In genomic region chr5:139760066-139761056, GRCh38 we compare ENCODE assay signal across 15 cellular contexts. TPM values are rescaled to one million over a fixed set of nuclear protein-coding genes. Genes with fewer than 3 reads are reported as not detected.
DNase-seq lines count a peak whose midpoint lies in the region; ATAC-seq and TF ChIP-seq lines count a peak whose summit lies in the region.
"Had no signal": no experiment of that assay in that cellular context is flagged by ENCODE, and none has a peak within 500 bp of the region (broad histone marks: within the 10 kb centered on the region; RNA-seq: fewer than 3 reads in every experiment).

No MANE protein-coding gene starts in this region.

- H3K4me2 ChIP-seq in osteoblast (ENCODE audit: insufficient read depth, low read length): no peak overlapping the region

- H3K27me3 ChIP-seq in dorsolateral prefrontal cortex (no peaks in the 10 kb centered on the region), osteoblast (ENCODE audit: insufficient read depth, low read length) (peaks cover 39% of the 10 kb centered on the region), upper lobe of right lung (peaks cover 48% of the 10 kb centered on the region)

- H3K4me1 Mint-ChIP-seq in WTC11: peaks cover 64% of the 10 kb centered on the region

- ATAC-seq in WTC11: no peak
- ATAC-seq in upper lobe of right lung: no peak
- ATAC-seq: gastroesophageal sphincter, left lobe of liver had no signal

- peaks cover 78% of the 10 kb centered on the region for H3K27me3 Mint-ChIP-seq in WTC11 (ENCODE audit: low read depth)

- H3K27ac ChIP-seq in dorsolateral prefrontal cortex (peak overlapping the region in 56 of 59 donors; percentile 3 to 95 (median 75)), osteoblast (ENCODE audit: low read depth, low read length) (no peak overlapping the region), upper lobe of right lung (no peak overlapping the region)
- H3K27ac ChIP-seq: gastroesophageal sphincter, neutrophil had no signal

- no peaks in the 10 kb centered on the region for H3K9me3 Mint-ChIP-seq in WTC11

- no peak overlapping the region; the same call in 1 of the 2 replicates for H3K27ac Mint-ChIP-seq in WTC11

- H2AFZ ChIP-seq in osteoblast (ENCODE audit: low read length): no peak overlapping the region

- POLR2A ChIA-PET in WTC11 (lab: Charles Lee): interaction anchor here (0.5 to 0.6 kb wide), 2 partner anchors 18 to 287 kb away, joined by 3 to 9 read pairs; no protein-coding TSS in a partner anchor

- CTCF ChIA-PET in WTC11 (lab: Charles Lee): interaction anchor here (0.9 to 2.0 kb wide), 3 partner anchors 15 to 208 kb away, joined by 3 to 5 read pairs (median 4); no protein-coding TSS in a partner anchor

- H3K4me3 Mint-ChIP-seq in WTC11: no peak overlapping the region

- H4K20me1 ChIP-seq in osteoblast (ENCODE audit: insufficient read depth, low read length): peaks cover 2% of the 10 kb centered on the region

- TF ChIP-seq CTCF in dorsolateral prefrontal cortex (IDR thresholded peaks at IDR 0.05 in 54 of 56, conservative IDR thresholded peaks at IDR 0.05 in 2 of 56; ENCODE audit: low read depth in 1 of 56, partially characterized antibody in 56 of 56) (no peak), osteoblast (IDR thresholded peaks at IDR 0.05; ENCODE audit: extremely low read depth, low read depth, low read length) (no peak), WTC11 (IDR thresholded peaks at IDR 0.05) (no peak), upper lobe of right lung (IDR thresholded peaks at IDR 0.05) (no peak)

- no peaks in the 10 kb centered on the region for H3K79me2 ChIP-seq in osteoblast (ENCODE audit: insufficient read depth, low read length)

- H3K36me3 Mint-ChIP-seq in WTC11: no peaks in the 10 kb centered on the region

- peaks cover 12% of the 10 kb centered on the region for H3K4me1 ChIP-seq in osteoblast (ENCODE audit: insufficient read depth, low read length)
- H3K4me1 ChIP-seq in upper lobe of right lung: no peaks in the 10 kb centered on the region

- H3K36me3 ChIP-seq in osteoblast (ENCODE audit: insufficient read depth, low read length): no peaks in the 10 kb centered on the region
- no peaks in the 10 kb centered on the region for H3K36me3 ChIP-seq in upper lobe of right lung
- H3K36me3 ChIP-seq: gastroesophageal sphincter, neutrophil had no signal

- H3K4me3 ChIP-seq in dorsolateral prefrontal cortex: no peak overlapping the region
- H3K4me3 ChIP-seq in osteoblast (ENCODE audit: insufficient read depth, low read length): no peak overlapping the region
- no peak overlapping the region for H3K4me3 ChIP-seq in upper lobe of right lung
- H3K4me3 ChIP-seq: gastroesophageal sphincter had no signal

- intact Hi-C loops in dorsolateral prefrontal cortex (cut with DNase I) (loop anchor here (10.0 kb wide), 2 partner anchors 196 to 336 kb away; partner anchors contain the start of gene UBE2D2 (in 1 of the 2)), upper lobe of right lung (cut with DNase I) (loop anchor here (10.0 kb wide), 1 partner anchor 56 kb away; no protein-coding TSS in a partner anchor)

- no peaks in the 10 kb centered on the region for H3K9me3 ChIP-seq in osteoblast (ENCODE audit: low read depth, low read length)
- H3K9me3 ChIP-seq in upper lobe of right lung: no peaks in the 10 kb centered on the region
- H3K9me3 ChIP-seq: gastroesophageal sphincter, neutrophil had no signal

- DNase-seq in ELR (ENCODE audit: low read depth) (peak; percentile 63), RKO (ENCODE audit: low spot score) (peak; percentile 32), dorsolateral prefrontal cortex (peak in 4 of 10 donors; percentile 47 to 73 (median 56)), osteoblast (ENCODE audit: insufficient read length, low spot score, missing footprints) (peak; percentile 99), WTC11 (ENCODE audit: low spot score) (no peak), OCI-M1 (lab: John Stamatoyannopoulos, UW) (no peak), upper lobe of right lung (no peak), NCI-H1092 treated with DMSO at 0.1 percent for 48 hours (lab: John Stamatoyannopoulos, UW) (no peak)
- DNase-seq: activated gamma-delta T cell, Calu3, cortex of kidney, NCI-H526 treated with DMSO at 0.1 percent for 48 hours had no signal

TF ChIP-seq in WTC11, 78 proteins besides CTCF, POLR2A, EP300 and RAD21:
- TF ChIP-seq ZSCAN18 (CRISPR knock-in tag; IDR thresholded peaks at IDR 0.05) (no peak), NFYB (CRISPR knock-in tag; conservative IDR thresholded peaks at IDR 0.05; ENCODE audit: low read depth) (no peak), EMX1 (CRISPR knock-in tag; IDR thresholded peaks at IDR 0.05) (no peak)
TF ChIP-seq in WTC11: peak in this region for 0.

RNA-seq across cellular contexts. Expression of gene PSD2, which starts 35.2 kb away (rescaled TPM):
- total RNA-seq in dorsolateral prefrontal cortex (100 to 1,000 TPM in 19 of 120 experiments, 10 to 100 TPM in 101; 37.2 to 251 (median 77.9) TPM), osteoblast (0.29 and 0.36 TPM in 2 replicates), WTC11 (2021) (0.55 to 0.57 TPM (median 0.57 TPM) in 3 replicates), upper lobe of right lung (not detected)
- total RNA-seq: Calu3 had no signal

Comparison
In these comparisons a context has a peak if more than half of its experiments do, and no peak if none do; other contexts are left out.
1. DNase-seq: peak in ELR (single experiment), RKO (single experiment) and osteoblast (single experiment); none in WTC11 (single experiment), OCI-M1 (single experiment), upper lobe of right lung (single experiment) and NCI-H1092 treated with DMSO at 0.1 percent for 48 hours (single experiment).
2. H3K27ac ChIP-seq: peak in dorsolateral prefrontal cortex (56 of 59); none in osteoblast (single experiment) and upper lobe of right lung (single experiment).
3. RNA of gene PSD2, which starts 35.2 kb away (total RNA-seq): 37.2 to 251 TPM in dorsolateral prefrontal cortex; 0.55 to 0.57 TPM in WTC11, 0.29 to 0.36 TPM in osteoblast and not detected in upper lobe of right lung (single experiment); every median in the first group is over 10 times any median in the second.